1 cellular context compared by ENCODE assay signal in genomic region chr11:67002297-67002913, GRCh38.
TF ChIP-seq lines count a peak whose summit lies in the region.

No MANE protein-coding gene starts in this region.

TF ChIP-seq in HepG2, 621 proteins besides CTCF, POLR2A, EP300 and RAD21:
- no peak for TF ChIP-seq HNF1B (CRISPR knock-in tag; IDR thresholded peaks at IDR 0.05)
- TF ChIP-seq ZNF768 (CRISPR knock-in tag; IDR thresholded peaks at IDR 0.05) = peak; percentile 67; the same call in 1 of the 2 replicates
- 0 out of 2 replicates have a peak, but pooled peaks have one; percentile 16 for TF ChIP-seq ZMYM4 (CRISPR knock-in tag; IDR thresholded peaks at IDR 0.05)
TF ChIP-seq in HepG2: peak in this region for 2.
